Comparison of ENCODE assay signal across 11 cellular contexts in the genomic region with DNA sequence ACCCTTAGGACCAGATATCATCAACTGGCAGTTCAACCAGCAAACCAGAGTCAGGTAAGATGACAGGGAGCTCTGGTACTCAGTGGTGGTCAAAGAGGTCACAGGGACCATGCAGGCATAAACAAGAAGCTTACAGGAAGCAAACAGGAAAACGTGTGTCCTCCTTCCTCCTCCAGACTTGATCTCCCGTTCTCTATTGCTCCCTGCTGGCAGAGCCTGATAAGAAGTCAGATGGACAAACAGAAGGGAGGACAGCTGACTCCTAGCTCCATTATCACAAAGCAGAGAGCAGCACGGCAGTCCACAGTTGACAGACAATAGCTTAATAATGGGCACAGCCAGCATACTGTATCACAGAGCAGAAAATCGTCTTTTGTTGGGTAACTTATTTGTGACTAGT.
DNase-seq lines count a peak whose midpoint lies in the region; ATAC-seq and TF ChIP-seq lines count a peak whose summit lies in the region.
"Had no signal": no experiment of that assay in that cellular context is flagged by ENCODE, and none has a peak within 500 bp of the region (broad histone marks: within the 10 kb centered on the region; RNA-seq: fewer than 3 reads in every experiment).

No MANE protein-coding gene starts in this region.

- no peaks in the 10 kb centered on the region for H3K9me2 ChIP-seq in OCI-LY1 (ENCODE audit: low read depth, low read length)
- H3K9me2 ChIP-seq in Karpas-422 (replicated peaks; ENCODE audit: insufficient read depth, low read length): no peaks in the 10 kb centered on the region

- no peak overlapping the region for H2BK5ac ChIP-seq in trophoblast cell (ENCODE audit: low read depth, low read length, poor library complexity)

- DNase-seq in ELF-1 (ENCODE audit: low read depth, low spot score) (peak; percentile 22), epithelial cell of esophagus (ENCODE audit: low read depth) (peak; percentile 40), trophoblast cell (peak; percentile 2 to 37), Karpas-422 (no peak), lower lobe of right lung (no peak)
- no peak for DNase-seq in activated CD4-positive, alpha-beta T cell treated with anti-CD3 and anti-CD28 coated beads, Interleukin-2, amount 10 ng/mL, durations not matched to agents 7 days and 5 days
- DNase-seq: activated naive CD4-positive, alpha-beta T cell treated with Interleukin-2 at 50 U/mL for 16 hours had no signal

- H3K27ac Mint-ChIP-seq in activated CD4-positive, alpha-beta T cell treated with anti-CD3 and anti-CD28 coated beads, Interleukin-2, amount 10 ng/mL, durations not matched to agents 7 days and 5 days: no peak overlapping the region
- H3K27ac Mint-ChIP-seq: stimulated activated naive CD8-positive, alpha-beta T cell treated with anti-CD3 and anti-CD28 coated beads, Interleukin-15, Interleukin-2, amounts not matched to agents 100 ng/mL and 50 ng/mL, for 24 hours had no signal

- H3K36me3 Mint-ChIP-seq in activated CD4-positive, alpha-beta T cell treated with anti-CD3 and anti-CD28 coated beads, Interleukin-2, amount 10 ng/mL, durations not matched to agents 7 days and 5 days (ENCODE audit: low read depth): peaks cover 32% of the 10 kb centered on the region

- no peak overlapping the region for H3K4me2 ChIP-seq in OCI-LY1 (ENCODE audit: low read length)
- no peak overlapping the region for H3K4me2 ChIP-seq in trophoblast cell (ENCODE audit: low read length)
- H3K4me2 ChIP-seq in Karpas-422 (ENCODE audit: low read depth, low read length, poor library complexity, severe bottlenecking): no peak overlapping the region
- H3K4me2 ChIP-seq: KMS-11 had no signal

- H4K12ac ChIP-seq in trophoblast cell (ENCODE audit: low read depth, low read length): no peak overlapping the region

- ATAC-seq in lower lobe of right lung: no peak
- ATAC-seq in GM21529 (IDR thresholded peaks at IDR 0.05; ENCODE audit: unreplicated experiment): no peak

- no peak overlapping the region for H3K4ac ChIP-seq in trophoblast cell (ENCODE audit: low read depth, low read length)

- H3K27me3 Mint-ChIP-seq in activated CD4-positive, alpha-beta T cell treated with anti-CD3 and anti-CD28 coated beads, Interleukin-2, amount 10 ng/mL, durations not matched to agents 7 days and 5 days: no peaks in the 10 kb centered on the region
- H3K27me3 Mint-ChIP-seq: stimulated activated naive CD8-positive, alpha-beta T cell treated with anti-CD3 and anti-CD28 coated beads, Interleukin-15, Interleukin-2, amounts not matched to agents 100 ng/mL and 50 ng/mL, for 24 hours had no signal

- H2BK12ac ChIP-seq in trophoblast cell (ENCODE audit: low read length): no peak overlapping the region

- H3F3A ChIP-seq in OCI-LY1 (ENCODE audit: insufficient read depth, low read length): no peaks in the 10 kb centered on the region

- H3K36me3 ChIP-seq in OCI-LY1 (ENCODE audit: insufficient read depth, low read length) (no peaks in the 10 kb centered on the region), trophoblast cell (ENCODE audit: control insufficient read depth in 1 of 2, insufficient read depth in 2 of 2, low read length in 2 of 2) (no peaks in the 10 kb centered on the region), Karpas-422 (ENCODE audit: insufficient read depth, low read length) (no peaks in the 10 kb centered on the region), lower lobe of right lung (no peaks in the 10 kb centered on the region)

- H3K79me2 ChIP-seq in OCI-LY1 (ENCODE audit: insufficient read depth, low read length) (no peaks in the 10 kb centered on the region), trophoblast cell (ENCODE audit: control insufficient read depth, insufficient read depth, low read length, poor library complexity) (no peaks in the 10 kb centered on the region), Karpas-422 (ENCODE audit: low read length) (no peaks in the 10 kb centered on the region)

- H3K9me3 ChIP-seq in OCI-LY1 (ENCODE audit: low read length) (no peaks in the 10 kb centered on the region), trophoblast cell (ENCODE audit: insufficient read depth, low read depth, low read length) (no peaks in the 10 kb centered on the region), Karpas-422 (ENCODE audit: low read length) (no peaks in the 10 kb centered on the region), lower lobe of right lung (no peaks in the 10 kb centered on the region)

- H3K4me3 ChIP-seq in OCI-LY1 (ENCODE audit: low read depth, low read length, poor library complexity, severe bottlenecking) (no peak overlapping the region), epithelial cell of esophagus (ENCODE audit: low read length) (no peak overlapping the region), trophoblast cell (ENCODE audit: low read depth, low read length) (no peak overlapping the region), Karpas-422 (ENCODE audit: low read length) (no peak overlapping the region), lower lobe of right lung (no peak overlapping the region)

- no peak overlapping the region for H3K23ac ChIP-seq in trophoblast cell (ENCODE audit: low read length)

- H3K27me3 ChIP-seq in OCI-LY1 (ENCODE audit: insufficient read depth, low read length) (no peaks in the 10 kb centered on the region), trophoblast cell (ENCODE audit: insufficient read depth, low read length) (no peaks in the 10 kb centered on the region), Karpas-422 (ENCODE audit: low read length) (no peaks in the 10 kb centered on the region), lower lobe of right lung (ENCODE audit: low read depth) (no peaks in the 10 kb centered on the region)

- H3K9me3 Mint-ChIP-seq in activated CD4-positive, alpha-beta T cell treated with anti-CD3 and anti-CD28 coated beads, Interleukin-2, amount 10 ng/mL, durations not matched to agents 7 days and 5 days: peaks cover 2% of the 10 kb centered on the region
- H3K9me3 Mint-ChIP-seq: stimulated activated naive CD8-positive, alpha-beta T cell treated with anti-CD3 and anti-CD28 coated beads, Interleukin-15, Interleukin-2, amounts not matched to agents 100 ng/mL and 50 ng/mL, for 24 hours had no signal

- H3K4me3 Mint-ChIP-seq in activated CD4-positive, alpha-beta T cell treated with anti-CD3 and anti-CD28 coated beads, Interleukin-2, amount 10 ng/mL, durations not matched to agents 7 days and 5 days: no peak overlapping the region
- H3K4me3 Mint-ChIP-seq: stimulated activated naive CD8-positive, alpha-beta T cell treated with anti-CD3 and anti-CD28 coated beads, Interleukin-15, Interleukin-2, amounts not matched to agents 100 ng/mL and 50 ng/mL, for 24 hours had no signal

- POLR2A ChIA-PET in activated CD4-positive, alpha-beta T cell treated with anti-CD3 and anti-CD28 coated beads, Interleukin-2, amount 10 ng/mL, durations not matched to agents 7 days and 5 days (lab: Charles Lee): no interaction called here

- H2AFZ ChIP-seq in OCI-LY1 (ENCODE audit: low read length) (no peak overlapping the region), trophoblast cell (ENCODE audit: insufficient read depth, low read length, poor library complexity) (no peak overlapping the region), Karpas-422 (ENCODE audit: low read length) (no peak overlapping the region)

- TF ChIP-seq CTCF in OCI-LY1 (IDR thresholded peaks at IDR 0.05; ENCODE audit: low read length): peak; percentile 5; the same call in 1 of the 2 replicates
- TF ChIP-seq CTCF in epithelial cell of esophagus (IDR thresholded peaks at IDR 0.05; ENCODE audit: insufficient read depth, low read depth, low read length, missing control alignments): peak; percentile 44
- TF ChIP-seq CTCF in lower lobe of right lung (IDR thresholded peaks at IDR 0.05): no peak

- no peak overlapping the region for H3K14ac ChIP-seq in trophoblast cell (ENCODE audit: low read length)

- CTCF ChIA-PET in activated CD4-positive, alpha-beta T cell treated with anti-CD3 and anti-CD28 coated beads, Interleukin-2, amount 10 ng/mL, durations not matched to agents 7 days and 5 days (lab: Charles Lee): no interaction called here

- no peak overlapping the region for H3K18ac ChIP-seq in trophoblast cell (ENCODE audit: low read length)

- no peak overlapping the region for H4K8ac ChIP-seq in trophoblast cell (ENCODE audit: low read depth, low read length)

- H2BK120ac ChIP-seq in trophoblast cell (ENCODE audit: insufficient read depth, low read length, poor library complexity): no peak overlapping the region

- H4K91ac ChIP-seq in trophoblast cell (ENCODE audit: low read depth, low read length): no peak overlapping the region

- peaks cover 52% of the 10 kb centered on the region for H3K4me1 Mint-ChIP-seq in activated CD4-positive, alpha-beta T cell treated with anti-CD3 and anti-CD28 coated beads, Interleukin-2, amount 10 ng/mL, durations not matched to agents 7 days and 5 days

- no peak overlapping the region for H2AK5ac ChIP-seq in trophoblast cell (ENCODE audit: low read length)

- H4K20me1 ChIP-seq in OCI-LY1 (ENCODE audit: insufficient read depth, low read length): no peaks in the 10 kb centered on the region
- H4K20me1 ChIP-seq in Karpas-422 (ENCODE audit: insufficient read depth, low read depth, low read length): no peaks in the 10 kb centered on the region

- H3K79me1 ChIP-seq in trophoblast cell (ENCODE audit: low read length): no peaks in the 10 kb centered on the region

- no peak overlapping the region for H3K9ac ChIP-seq in OCI-LY1 (ENCODE audit: low read length)
- H3K9ac ChIP-seq in trophoblast cell (ENCODE audit: low read length): no peak overlapping the region
- H3K9ac ChIP-seq in Karpas-422 (ENCODE audit: low read length): no peak overlapping the region
- H3K9ac ChIP-seq: KMS-11 had no signal

- H3K4me1 ChIP-seq in OCI-LY1 (ENCODE audit: insufficient read depth, low read length, severe bottlenecking): no peaks in the 10 kb centered on the region
- H3K4me1 ChIP-seq in trophoblast cell (ENCODE audit: control insufficient read depth in 1 of 2, insufficient read depth in 2 of 2, low read length in 2 of 2): no peaks in the 10 kb centered on the region
- H3K4me1 ChIP-seq in Karpas-422 (ENCODE audit: low read length): no peaks in the 10 kb centered on the region
- H3K4me1 ChIP-seq in lower lobe of right lung: peaks cover 6% of the 10 kb centered on the region

- no peak overlapping the region for H3K27ac ChIP-seq in OCI-LY1 (ENCODE audit: low read depth, low read length, poor library complexity, severe bottlenecking)
- H3K27ac ChIP-seq in trophoblast cell (ENCODE audit: low read depth, low read length): no peak overlapping the region
- no peak overlapping the region for H3K27ac ChIP-seq in Karpas-422 (ENCODE audit: low read length)
- H3K27ac ChIP-seq in lower lobe of right lung: no peak overlapping the region
- H3K27ac ChIP-seq: KMS-11 had no signal

- WGBS in trophoblast cell (ENCODE audit: extremely low coverage, insufficient coverage, insufficient read length): no CpG with 5 or more reads among the region's 4 CpGs

- intact Hi-C loops in lower lobe of right lung (cut with DNase I): no loop called here

Comparison
In these comparisons a context has a peak if more than half of its experiments do, and no peak if none do; other contexts are left out.
1. DNase-seq: peak in ELF-1 (single experiment), epithelial cell of esophagus (single experiment) and trophoblast cell (2 of 2); none in activated CD4-positive, alpha-beta T cell treated with anti-CD3 and anti-CD28 coated beads, Interleukin-2, amount 10 ng/mL, durations not matched to agents 7 days and 5 days (single experiment), Karpas-422 (single experiment) and lower lobe of right lung (single experiment).